Comparison of ENCODE assay signal across 8 cellular contexts in genomic region chr3:150227839-150228238, GRCh38.
DNase-seq lines count a peak whose midpoint lies in the region; ATAC-seq, FAIRE-seq and TF ChIP-seq lines count a peak whose summit lies in the region.

No MANE protein-coding gene starts in this region.

- no peaks in the 10 kb centered on the region for H3K36me3 Mint-ChIP-seq in astrocyte (ENCODE audit: low read depth, unreplicated experiment)
- no peaks in the 10 kb centered on the region for H3K36me3 Mint-ChIP-seq in activated T-helper 1 cell treated with anti-CD3 and anti-CD28 coated beads, Interleukin-12 subunit alpha, Interleukin-12 subunit beta, Interleukin-2, Interleukin-4 antibody, amounts not matched to agents 30 ng/mL and 10 ng/mL and 1 ng/mL, durations not matched to agents 14 hours and 24 hours and 36 hours (ENCODE audit: low read depth)

- no peaks in the 10 kb centered on the region for H3K79me2 ChIP-seq in astrocyte (ENCODE audit: insufficient read depth, low read length)

- peak; percentile 41 for DNase-seq in DMS 273 treated with DMSO at 0.1 percent for 48 hours (lab: John Stamatoyannopoulos, UW)
- DNase-seq in HAP-1 (ENCODE audit: low spot score in 2 of 2): peak; percentile 61 to 92
- DNase-seq in NOMO-1 (lab: John Stamatoyannopoulos, UW; ENCODE audit: unreplicated experiment in 2 of 2): peak; percentile 45 to 67
- DNase-seq in astrocyte (ENCODE audit: low read depth): no peak
- peak; percentile 75 for DNase-seq in iPS DF 6.9 (ENCODE audit: low read depth, low spot score)
- peak; percentile 31 for DNase-seq in stimulated activated CD4-positive, alpha-beta T cell treated with anti-CD3 and anti-CD28 coated beads, Interleukin-2, amount 100 ng/mL, for 48 hours
- no peak for DNase-seq in activated T-helper 1 cell treated with anti-CD3 and anti-CD28 coated beads, Interleukin-12 subunit alpha, Interleukin-12 subunit beta, Interleukin-2, Interleukin-4 antibody, amounts not matched to agents 30 ng/mL and 10 ng/mL and 1 ng/mL, durations not matched to agents 14 hours and 24 hours and 36 hours (ENCODE audit: low spot score)

- no peaks in the 10 kb centered on the region for H3K27me3 ChIP-seq in HAP-1 (ENCODE audit: low read depth)
- H3K27me3 ChIP-seq in astrocyte (ENCODE audit: insufficient read depth, low read length): no peaks in the 10 kb centered on the region
- no peaks in the 10 kb centered on the region for H3K27me3 ChIP-seq in iPS DF 6.9 (ENCODE audit: control insufficient read depth, insufficient read depth, low read length)

- peak overlapping the region; percentile 11 for H3K4me3 Mint-ChIP-seq in astrocyte (ENCODE audit: unreplicated experiment)
- H3K4me3 Mint-ChIP-seq in activated T-helper 1 cell treated with anti-CD3 and anti-CD28 coated beads, Interleukin-12 subunit alpha, Interleukin-12 subunit beta, Interleukin-2, Interleukin-4 antibody, amounts not matched to agents 30 ng/mL and 10 ng/mL and 1 ng/mL, durations not matched to agents 14 hours and 24 hours and 36 hours: no peak overlapping the region

- H3K4me1 Mint-ChIP-seq in astrocyte (ENCODE audit: low read depth, unreplicated experiment): peaks cover 7% of the 10 kb centered on the region
- no peaks in the 10 kb centered on the region for H3K4me1 Mint-ChIP-seq in activated T-helper 1 cell treated with anti-CD3 and anti-CD28 coated beads, Interleukin-12 subunit alpha, Interleukin-12 subunit beta, Interleukin-2, Interleukin-4 antibody, amounts not matched to agents 30 ng/mL and 10 ng/mL and 1 ng/mL, durations not matched to agents 14 hours and 24 hours and 36 hours (ENCODE audit: low read depth)

- peak; percentile 55 for FAIRE-seq in astrocyte (lab: Jason Lieb, UNC)

- H3K27me3 Mint-ChIP-seq in astrocyte (ENCODE audit: low read depth, unreplicated experiment): peaks cover 3% of the 10 kb centered on the region
- peaks cover 12% of the 10 kb centered on the region for H3K27me3 Mint-ChIP-seq in activated T-helper 1 cell treated with anti-CD3 and anti-CD28 coated beads, Interleukin-12 subunit alpha, Interleukin-12 subunit beta, Interleukin-2, Interleukin-4 antibody, amounts not matched to agents 30 ng/mL and 10 ng/mL and 1 ng/mL, durations not matched to agents 14 hours and 24 hours and 36 hours (ENCODE audit: insufficient read depth)

- no peaks in the 10 kb centered on the region for H3K9me3 Mint-ChIP-seq in astrocyte (ENCODE audit: unreplicated experiment)
- H3K9me3 Mint-ChIP-seq in activated T-helper 1 cell treated with anti-CD3 and anti-CD28 coated beads, Interleukin-12 subunit alpha, Interleukin-12 subunit beta, Interleukin-2, Interleukin-4 antibody, amounts not matched to agents 30 ng/mL and 10 ng/mL and 1 ng/mL, durations not matched to agents 14 hours and 24 hours and 36 hours: no peaks in the 10 kb centered on the region

- no CpG with 5 or more reads among the region's 5 CpGs for WGBS in iPS DF 6.9 (ENCODE audit: insufficient coverage, insufficient read length)

- H3K9me3 ChIP-seq in HAP-1 (no peaks in the 10 kb centered on the region), astrocyte (ENCODE audit: insufficient read depth, low read depth, low read length) (no peaks in the 10 kb centered on the region), iPS DF 6.9 (ENCODE audit: control insufficient read depth, insufficient read depth, low read length) (no peaks in the 10 kb centered on the region)

- H3K27ac ChIP-seq in astrocyte (ENCODE audit: low read depth, low read length): no peak overlapping the region
- no peak overlapping the region for H3K27ac ChIP-seq in iPS DF 6.9 (ENCODE audit: low read length)

- H3K36me3 ChIP-seq in HAP-1 (replicated peaks) (no peaks in the 10 kb centered on the region), astrocyte (ENCODE audit: insufficient read depth, low read length) (no peaks in the 10 kb centered on the region), iPS DF 6.9 (ENCODE audit: control insufficient read depth, insufficient read depth, low read length) (no peaks in the 10 kb centered on the region)

- H3K4me1 ChIP-seq in HAP-1 (peaks cover 4% of the 10 kb centered on the region), astrocyte (ENCODE audit: insufficient read depth, low read length) (peaks cover 5% of the 10 kb centered on the region), iPS DF 6.9 (ENCODE audit: control insufficient read depth, insufficient read depth, low read length) (peaks cover 4% of the 10 kb centered on the region; the same call in 1 of the 2 replicates)

- TF ChIP-seq CTCF in astrocyte (IDR thresholded peaks at IDR 0.05; ENCODE audit: insufficient read depth, low read depth, low read length): peak; percentile 74

- H3K4me2 ChIP-seq in astrocyte (ENCODE audit: low read length): no peak overlapping the region

- H3K27ac Mint-ChIP-seq in astrocyte (ENCODE audit: unreplicated experiment): no peak overlapping the region
- H3K27ac Mint-ChIP-seq in activated T-helper 1 cell treated with anti-CD3 and anti-CD28 coated beads, Interleukin-12 subunit alpha, Interleukin-12 subunit beta, Interleukin-2, Interleukin-4 antibody, amounts not matched to agents 30 ng/mL and 10 ng/mL and 1 ng/mL, durations not matched to agents 14 hours and 24 hours and 36 hours: no peak overlapping the region

- no peak overlapping the region for H2AFZ ChIP-seq in astrocyte (ENCODE audit: low read depth, low read length)

- no peak overlapping the region for H3K9ac ChIP-seq in astrocyte (ENCODE audit: low read length)

- no peaks in the 10 kb centered on the region for H4K20me1 ChIP-seq in astrocyte (ENCODE audit: insufficient read depth, low read length)

- ATAC-seq in GM21367 (IDR thresholded peaks at IDR 0.05; ENCODE audit: unreplicated experiment): no peak

- in situ Hi-C loops in HAP-1 (cut with MboI; ENCODE audit: low sequenced_read_pairs): loop anchor here (5.0 kb wide), 1 partner anchor 269 kb away; no protein-coding TSS in a partner anchor

- intact Hi-C loops in activated T-helper 1 cell treated with anti-CD3 and anti-CD28 coated beads, Interleukin-12 subunit alpha, Interleukin-12 subunit beta, Interleukin-2, Interleukin-4 antibody, amounts not matched to agents 30 ng/mL and 10 ng/mL and 1 ng/mL, durations not matched to agents 14 hours and 24 hours and 36 hours (cut with micrococcal nuclease): loop anchor here (1.0 kb wide), 1 partner anchor 267 kb away; no protein-coding TSS in a partner anchor

- H3K4me3 ChIP-seq in HAP-1: no peak overlapping the region
- H3K4me3 ChIP-seq in astrocyte (ENCODE audit: insufficient read depth, low read depth, low read length): no peak overlapping the region
- no peak overlapping the region for H3K4me3 ChIP-seq in iPS DF 6.9 (ENCODE audit: low read length)

Comparison
In these comparisons a context has a peak if more than half of its experiments do, and no peak if none do; other contexts are left out.
1. DNase-seq: peak in DMS 273 treated with DMSO at 0.1 percent for 48 hours (single experiment), HAP-1 (2 of 2), NOMO-1 (2 of 2), iPS DF 6.9 (single experiment) and stimulated activated CD4-positive, alpha-beta T cell treated with anti-CD3 and anti-CD28 coated beads, Interleukin-2, amount 100 ng/mL, for 48 hours (2 of 2); none in astrocyte (single experiment) and activated T-helper 1 cell treated with anti-CD3 and anti-CD28 coated beads, Interleukin-12 subunit alpha, Interleukin-12 subunit beta, Interleukin-2, Interleukin-4 antibody, amounts not matched to agents 30 ng/mL and 10 ng/mL and 1 ng/mL, durations not matched to agents 14 hours and 24 hours and 36 hours (single experiment).